Comparison of ENCODE assay signal across 8 cellular contexts in the genomic region with DNA sequence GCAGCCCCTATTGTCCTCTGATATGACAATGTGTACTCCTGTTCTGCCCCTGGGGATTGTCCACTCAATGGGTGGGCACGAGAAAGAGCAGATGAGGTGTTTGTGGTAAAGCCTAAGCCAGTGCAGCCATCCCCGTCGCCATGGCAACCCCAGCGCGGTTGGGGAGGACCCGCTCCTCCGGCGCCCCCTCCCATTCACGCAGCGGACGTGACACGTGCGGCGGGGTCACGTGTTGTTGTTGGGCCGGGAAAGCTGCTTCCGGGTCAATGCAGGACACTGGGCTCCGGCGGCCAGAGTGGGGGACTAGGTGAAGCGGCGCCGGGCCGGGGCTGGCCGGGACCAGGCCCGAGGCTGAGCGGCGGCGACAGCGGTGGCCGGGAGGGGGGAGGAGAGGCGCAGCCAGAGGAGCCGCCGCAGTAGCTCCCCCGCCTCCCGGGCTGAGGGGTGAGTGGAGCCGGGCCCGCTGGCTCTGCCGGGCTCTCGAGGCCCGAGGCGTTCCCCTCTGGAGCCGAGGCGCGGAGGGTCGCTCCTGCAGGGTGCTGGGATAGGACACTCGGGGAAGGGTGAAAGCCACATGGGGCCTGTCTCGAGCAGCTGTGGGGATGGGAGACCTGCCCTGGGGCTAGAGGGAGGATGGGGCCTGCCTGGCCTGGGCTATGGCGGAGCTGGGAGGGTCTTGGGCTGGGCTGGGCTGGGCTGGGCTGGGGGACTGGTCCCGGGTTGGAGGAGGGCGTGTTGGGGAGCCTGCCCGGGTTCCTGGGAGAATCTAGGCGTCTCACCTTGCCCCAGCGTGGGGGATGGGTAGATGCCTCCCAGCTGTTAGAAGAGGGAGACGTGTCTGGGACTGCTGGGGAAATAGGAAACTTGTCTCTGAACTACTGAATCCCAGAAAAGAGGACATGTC. TPM values are rescaled to one million over a fixed set of nuclear protein-coding genes. Genes with fewer than 3 reads are reported as not detected.
DNase-seq lines count a peak whose midpoint lies in the region; ATAC-seq and TF ChIP-seq lines count a peak whose summit lies in the region.

TBCEL (plus strand) TSS at position 255 of the 904 bp plus-strand sequence. CDS start 21,589 bp downstream, outside the sequence.

- ATAC-seq in CD8-positive, alpha-beta T cell: peak; percentile 76
- peak; percentile 94 for ATAC-seq in GM19452 (IDR thresholded peaks at IDR 0.05; ENCODE audit: unreplicated experiment)
- peak; percentile 87 for ATAC-seq in activated CD8-positive, alpha-beta memory T cell treated with anti-CD3 and anti-CD28 coated beads, Interleukin-2, amount 10 ng/mL, durations not matched to agents 7 days and 5 days

- H3K27ac ChIP-seq in CD8-positive, alpha-beta T cell (ENCODE audit: low read depth, low read length): peak within 1 kb of the TSS; percentile 64

- H3K4me1 ChIP-seq in CD8-positive, alpha-beta T cell (ENCODE audit: insufficient read depth, low read length): peaks cover 21% of the 10 kb centered on the region

- H3K4me1 Mint-ChIP-seq in CD8-positive, alpha-beta T cell (ENCODE audit: low read depth): peaks cover 36% of the 10 kb centered on the region
- peaks cover 17% of the 10 kb centered on the region for H3K4me1 Mint-ChIP-seq in activated CD8-positive, alpha-beta memory T cell treated with anti-CD3 and anti-CD28 coated beads, Interleukin-2, amount 10 ng/mL, durations not matched to agents 7 days and 5 days

- in situ Hi-C loops in endometrial microvascular endothelial cells (cut with HindIII; ENCODE audit: inconsistent ontology term, low pct_unique_long_range_greater_than_20kb, low sequenced_read_pairs): no loop called here

- H3K4me3 ChIP-seq in CD8-positive, alpha-beta T cell (ENCODE audit: low read depth, low read length): peak within 1 kb of the TSS; percentile 56

- peak; percentile 64 to 88 (median 81) for DNase-seq in CD8-positive, alpha-beta T cell
- DNase-seq in HK-2 (ENCODE audit: unreplicated experiment): peak; percentile 68
- DNase-seq in NOMO-1 (lab: John Stamatoyannopoulos, UW; ENCODE audit: unreplicated experiment in 2 of 2): peak; percentile 43 to 60
- DNase-seq in activated CD8-positive, alpha-beta memory T cell treated with anti-CD3 and anti-CD28 coated beads, Interleukin-2, amount 10 ng/mL, durations not matched to agents 7 days and 5 days: peak; percentile 84
- peak; percentile 91 for DNase-seq in midbrain (lab: John Stamatoyannopoulos, UW)
- DNase-seq in stimulated activated CD8-positive, alpha-beta memory T cell treated with anti-CD3 and anti-CD28 coated beads, Interleukin-2, amount 100 ng/mL, for 1 hour (ENCODE audit: low read depth in 2 of 2): peak; percentile 47 to 67

- POLR2A ChIA-PET in CD8-positive, alpha-beta T cell (lab: Charles Lee): interaction anchor here (0.5 to 1.1 kb wide), 3 partner anchors 9 to 48 kb away, joined by 3 to 4 read pairs (median 3); no protein-coding TSS in a partner anchor

- intact Hi-C loops in CD8-positive, alpha-beta T cell (cut with DNase I, micrococcal nuclease): no loop called here

- no peaks in the 10 kb centered on the region for H3K9me3 ChIP-seq in CD8-positive, alpha-beta T cell (ENCODE audit: low read length)

- H3K9me3 Mint-ChIP-seq in CD8-positive, alpha-beta T cell: no peaks in the 10 kb centered on the region
- H3K9me3 Mint-ChIP-seq in activated CD8-positive, alpha-beta memory T cell treated with anti-CD3 and anti-CD28 coated beads, Interleukin-2, amount 10 ng/mL, durations not matched to agents 7 days and 5 days (ENCODE audit: low read depth): no peaks in the 10 kb centered on the region

- peak within 1 kb of the TSS; percentile 58 for H3K27ac Mint-ChIP-seq in CD8-positive, alpha-beta T cell
- peak within 1 kb of the TSS; percentile 66 for H3K27ac Mint-ChIP-seq in activated CD8-positive, alpha-beta memory T cell treated with anti-CD3 and anti-CD28 coated beads, Interleukin-2, amount 10 ng/mL, durations not matched to agents 7 days and 5 days

- no peak for TF ChIP-seq CTCF in CD8-positive, alpha-beta T cell (IDR thresholded peaks at IDR 0.05)

- no peaks in the 10 kb centered on the region for H3K36me3 Mint-ChIP-seq in CD8-positive, alpha-beta T cell
- no peaks in the 10 kb centered on the region for H3K36me3 Mint-ChIP-seq in activated CD8-positive, alpha-beta memory T cell treated with anti-CD3 and anti-CD28 coated beads, Interleukin-2, amount 10 ng/mL, durations not matched to agents 7 days and 5 days

- peaks cover 3% of the 10 kb centered on the region for H3K27me3 Mint-ChIP-seq in CD8-positive, alpha-beta T cell (ENCODE audit: low read depth)
- H3K27me3 Mint-ChIP-seq in activated CD8-positive, alpha-beta memory T cell treated with anti-CD3 and anti-CD28 coated beads, Interleukin-2, amount 10 ng/mL, durations not matched to agents 7 days and 5 days: peaks cover 5% of the 10 kb centered on the region

- no peaks in the 10 kb centered on the region for H3K27me3 ChIP-seq in CD8-positive, alpha-beta T cell (ENCODE audit: insufficient read depth, low read length)

- peak within 1 kb of the TSS; percentile 85 for H3K4me3 Mint-ChIP-seq in CD8-positive, alpha-beta T cell
- H3K4me3 Mint-ChIP-seq in activated CD8-positive, alpha-beta memory T cell treated with anti-CD3 and anti-CD28 coated beads, Interleukin-2, amount 10 ng/mL, durations not matched to agents 7 days and 5 days: peak within 1 kb of the TSS; percentile 76

- CTCF ChIA-PET in CD8-positive, alpha-beta T cell (lab: Charles Lee): no interaction called here
- CTCF ChIA-PET in activated CD8-positive, alpha-beta memory T cell treated with anti-CD3 and anti-CD28 coated beads, Interleukin-2, amount 10 ng/mL, durations not matched to agents 7 days and 5 days (lab: Charles Lee): interaction anchor here (1.2 to 2.3 kb wide), 2 partner anchors 9 to 14 kb away, joined by 3 to 7 read pairs; no protein-coding TSS in a partner anchor

- H3K36me3 ChIP-seq in CD8-positive, alpha-beta T cell (ENCODE audit: insufficient read depth, low read length): no peaks in the 10 kb centered on the region

RNA-seq across cellular contexts. Expression of gene TBCEL, which starts in this region (rescaled TPM):
- 10 to 100 TPM; 14.6 to 17.1 TPM for total RNA-seq in CD8-positive, alpha-beta T cell
- 10 to 100 TPM; 11.2 to 14.0 TPM for total RNA-seq in activated CD8-positive, alpha-beta memory T cell treated with anti-CD3 and anti-CD28 coated beads, Interleukin-2, amount 10 ng/mL, durations not matched to agents 7 days and 5 days
- 20.3 TPM for total RNA-seq in endometrial microvascular endothelial cells (ENCODE audit: inconsistent ontology term)

Comparison
In these comparisons a context has a peak if more than half of its experiments do, and no peak if none do; other contexts are left out.
1. Peak in every context shown above with its lines: DNase-seq, ATAC-seq, H3K4me3 ChIP-seq and H3K27ac ChIP-seq.